8 cellular contexts compared by ENCODE assay signal in genomic region chr14:23568600-23569310, GRCh38. TPM values are rescaled to one million over a fixed set of nuclear protein-coding genes. Genes with fewer than 3 reads are reported as not detected.
A peak's percentile ranks its signal among the peaks of the same experiment; 100 is the strongest.
DNase-seq lines count a peak whose midpoint lies in the region; ATAC-seq and TF ChIP-seq lines count a peak whose summit lies in the region.

No MANE protein-coding gene starts in this region.

- no peak overlapping the region for H3K9ac ChIP-seq in colonic mucosa (ENCODE audit: low read depth in 2 of 2, low read length in 2 of 2)

- H3K36me3 ChIP-seq in OCI-LY7 (ENCODE audit: insufficient read depth, low read length) (peaks cover 25% of the 10 kb centered on the region; the same call in 1 of the 2 replicates), colonic mucosa (no peaks in the 10 kb centered on the region)

- peak overlapping the region; percentile 96 for H3K4me2 ChIP-seq in OCI-LY7 (ENCODE audit: low read length)

- POLR2A ChIA-PET in OCI-LY7 (lab: Charles Lee): interaction anchor here (1.0 kb wide), 2 partner anchors 11 to 73 kb away, joined by 3 to 7 read pairs; no protein-coding TSS in a partner anchor

- intact Hi-C loops in OCI-LY7 (cut with micrococcal nuclease; ENCODE audit: unreplicated experiment): loop anchor here (10.0 kb wide), 1 partner anchor 796 kb away; the partner anchor contains the start of gene NFATC4
- intact Hi-C loops in colonic mucosa (cut with DNase I): no loop called here

- H3K27me3 ChIP-seq in colonic mucosa: no peaks in the 10 kb centered on the region

- no TSS peak for BruUV-seq in OCI-LY7 (replicated peaks; lab: Mats Ljungman, UMichigan)

- peak; percentile 76 for TF ChIP-seq CTCF in OCI-LY7 (conservative IDR thresholded peaks at IDR 0.05; ENCODE audit: low read length)
- TF ChIP-seq CTCF in colonic mucosa (IDR thresholded peaks at IDR 0.05): peak; percentile 10

- peak overlapping the region; percentile 85 for H3K4me3 ChIP-seq in OCI-LY7 (ENCODE audit: low read depth, low read length, poor library complexity, severe bottlenecking)
- no peak overlapping the region for H3K4me3 ChIP-seq in colonic mucosa
- H3K4me3 ChIP-seq in skin epidermis: no peak overlapping the region

- peaks cover 29% of the 10 kb centered on the region for H3K4me1 ChIP-seq in OCI-LY7 (ENCODE audit: insufficient read depth, low read length, poor library complexity, severe bottlenecking)
- H3K4me1 ChIP-seq in colonic mucosa: no peaks in the 10 kb centered on the region

- peak; percentile 35 for DNase-seq in stimulated activated CD4-positive, alpha-beta T cell treated with anti-CD3 and anti-CD28 coated beads, Interleukin-15, amount 100 ng/mL, for 24 hours
- no peak for DNase-seq in stimulated activated CD4-positive, alpha-beta T cell treated with anti-CD3 and anti-CD28 coated beads, Interleukin-2, amount 100 ng/mL, for 24 hours
- DNase-seq in OCI-LY7 (ENCODE audit: low spot score): peak; percentile 52
- DNase-seq in colonic mucosa: no peak
- DNase-seq in foreskin melanocyte: no peak

- CTCF ChIA-PET in OCI-LY7 (lab: Charles Lee; ENCODE audit: unreplicated experiment): interaction anchor here (0.7 kb wide), 1 partner anchor 362 kb away, joined by 3 read pairs; no protein-coding TSS in a partner anchor

- no peaks in the 10 kb centered on the region; the same call in 1 of the 2 replicates for H4K20me1 ChIP-seq in OCI-LY7 (ENCODE audit: insufficient read depth, low read length)

- ATAC-seq in GM19023 (IDR thresholded peaks at IDR 0.05; ENCODE audit: unreplicated experiment): no peak
- ATAC-seq in GM21381 (IDR thresholded peaks at IDR 0.05; ENCODE audit: unreplicated experiment): no peak

- H3K79me2 ChIP-seq in OCI-LY7 (ENCODE audit: insufficient read depth, low read depth, low read length): peaks cover 9% of the 10 kb centered on the region; the same call in 1 of the 2 replicates

- H3K9me3 ChIP-seq in OCI-LY7 (ENCODE audit: low read length) (no peaks in the 10 kb centered on the region), colonic mucosa (no peaks in the 10 kb centered on the region)

- no peaks in the 10 kb centered on the region for H3K9me2 ChIP-seq in OCI-LY7 (ENCODE audit: insufficient read depth, low read length)

- H3K27ac ChIP-seq in OCI-LY7 (ENCODE audit: low read depth, low read length, poor library complexity, severe bottlenecking) (peak overlapping the region; percentile 55), colonic mucosa (no peak overlapping the region), skin epidermis (peak overlapping the region in 15 of 21 experiments; percentile 7 to 95 (median 82))

- peak overlapping the region; percentile 37; the same call in 1 of the 2 replicates for H2AFZ ChIP-seq in OCI-LY7 (ENCODE audit: low read length)

RNA-seq across cellular contexts. Expression of gene AP1G2, which starts 1.2 kb away (rescaled TPM):
- 110 and 129 TPM in 2 replicates for total RNA-seq in OCI-LY7 (2014; rRNA removed; shearing (Covaris generic))
- total RNA-seq in OCI-LY7 (2022): 209 and 235 TPM in 2 replicates
- total RNA-seq in colonic mucosa: 100 to 1,000 TPM; 154 to 214 TPM

RNA-seq across cellular contexts. Expression of gene JPH4, which starts 9.8 kb away (rescaled TPM):
- not detected in 2 replicates for total RNA-seq in OCI-LY7 (2014; rRNA removed; shearing (Covaris generic))
- total RNA-seq in OCI-LY7 (2022): not detected in 2 replicates
- total RNA-seq in colonic mucosa: under 1 TPM; 0.30 to 0.58 TPM

RNA-seq across cellular contexts. Expression of gene THTPA, which starts 12.7 kb away (rescaled TPM):
- 20.9 and 28.6 TPM in 2 replicates for total RNA-seq in OCI-LY7 (2014; rRNA removed; shearing (Covaris generic))
- total RNA-seq in OCI-LY7 (2022) (15.4 and 16.9 TPM in 2 replicates), colonic mucosa (10 to 100 TPM in 1 of 2 donors, 1 to 10 TPM in 1; 9.0 to 21.0 TPM)

RNA-seq across cellular contexts. Expression of gene ZFHX2, which starts 17.2 kb away (rescaled TPM):
- 0.60 and 0.62 TPM in 2 replicates for total RNA-seq in OCI-LY7 (2014; rRNA removed; shearing (Covaris generic))
- total RNA-seq in OCI-LY7 (2022) (1.2 and 1.8 TPM in 2 replicates), colonic mucosa (1 to 10 TPM; 1.8 to 2.0 TPM)

Comparison
In these comparisons a context has a peak if more than half of its experiments do, and no peak if none do; other contexts are left out.
1. DNase-seq: peak in stimulated activated CD4-positive, alpha-beta T cell treated with anti-CD3 and anti-CD28 coated beads, Interleukin-15, amount 100 ng/mL, for 24 hours (single experiment) and OCI-LY7 (single experiment); none in stimulated activated CD4-positive, alpha-beta T cell treated with anti-CD3 and anti-CD28 coated beads, Interleukin-2, amount 100 ng/mL, for 24 hours (0 of 2), colonic mucosa (single experiment) and foreskin melanocyte (single experiment).